21 cellular contexts compared by ENCODE assay signal in genomic region chr5:178542455-178542854, GRCh38. TPM values are rescaled to one million over a fixed set of nuclear protein-coding genes. Genes with fewer than 3 reads are reported as not detected.
A peak's percentile ranks its signal among the peaks of the same experiment; 100 is the strongest.
DNase-seq lines count a peak whose midpoint lies in the region; ATAC-seq and TF ChIP-seq lines count a peak whose summit lies in the region.
"Had no signal": no experiment of that assay in that cellular context is flagged by ENCODE, and none has a peak within 500 bp of the region (broad histone marks: within the 10 kb centered on the region; RNA-seq: fewer than 3 reads in every experiment).

No MANE protein-coding gene starts in this region.

- H3K36me3 ChIP-seq in cardiac muscle cell = no peaks in the 10 kb centered on the region
- H3K36me3 ChIP-seq: ascending aorta had no signal

- peaks cover 5% of the 10 kb centered on the region for H3K27me3 Mint-ChIP-seq in nephron (ENCODE audit: low read depth)

- no peaks in the 10 kb centered on the region for H3K36me3 Mint-ChIP-seq in nephron (ENCODE audit: low read depth)
- H3K36me3 Mint-ChIP-seq: CD8-positive, alpha-beta memory T cell had no signal

- H3K27ac Mint-ChIP-seq in nephron = peak overlapping the region; percentile 82 to 93 (median 92)
- H3K27ac Mint-ChIP-seq: activated CD8-positive, alpha-beta T cell treated with anti-CD3 and anti-CD28 coated beads, Interleukin-2, amount 10 ng/mL, durations not matched to agents 7 days and 5 days; CD8-positive, alpha-beta memory T cell had no signal

- DNase-seq in AG08395 (ENCODE audit: low spot score) (peak; percentile 60), cardiac muscle cell (ENCODE audit: low read depth in 1 of 2, low spot score in 1 of 2) (peak; percentile 79 to 83), DMS53 (lab: John Stamatoyannopoulos, UW) (no peak), DMS 273 treated with DMSO at 0.1 percent for 48 hours (lab: John Stamatoyannopoulos, UW) (no peak)
- no peak for DNase-seq in activated T-cell treated with anti-CD3 and anti-CD28 coated beads, Interleukin-2, amount 50 U/mL, for 1 hour
- DNase-seq: activated CD8-positive, alpha-beta T cell treated with anti-CD3 and anti-CD28 coated beads, Interleukin-2, amount 10 ng/mL, durations not matched to agents 7 days and 5 days; activated gamma-delta T cell; CD8-positive, alpha-beta memory T cell; effector CD4-positive, alpha-beta T cell; foreskin fibroblast; GDM1; Karpas-422; NCI-H1436; posterior cingulate gyrus; stimulated activated CD4-positive, alpha-beta T cell treated with anti-CD3 and anti-CD28 coated beads, Interleukin-15, amount 100 ng/mL, for 24 hours had no signal

- H3K4me3 Mint-ChIP-seq in nephron = no peak overlapping the region
- H3K4me3 Mint-ChIP-seq: activated CD8-positive, alpha-beta T cell treated with anti-CD3 and anti-CD28 coated beads, Interleukin-2, amount 10 ng/mL, durations not matched to agents 7 days and 5 days; CD8-positive, alpha-beta memory T cell had no signal

- H3K9me3 Mint-ChIP-seq in nephron = no peaks in the 10 kb centered on the region
- H3K9me3 Mint-ChIP-seq: CD8-positive, alpha-beta memory T cell had no signal

- peaks cover 41% of the 10 kb centered on the region for H3K4me1 Mint-ChIP-seq in nephron
- H3K4me1 Mint-ChIP-seq: CD8-positive, alpha-beta memory T cell had no signal

- no peak overlapping the region for H3K4me3 ChIP-seq in cardiac muscle cell
- H3K4me3 ChIP-seq: A549, ascending aorta had no signal

- H3K27ac ChIP-seq in VCaP (peak overlapping the region; percentile 27; the same call in 1 of the 2 replicates), cardiac muscle cell (peak overlapping the region; percentile 92)
- H3K27ac ChIP-seq: A549, ascending aorta had no signal

- TF ChIP-seq CTCF in VCaP (conservative IDR thresholded peaks at IDR 0.05) = no peak
- no peak for TF ChIP-seq CTCF in cardiac muscle cell (IDR thresholded peaks at IDR 0.05; ENCODE audit: low read depth, low read length)
- no peak for TF ChIP-seq CTCF in nephron (IDR thresholded peaks at IDR 0.05; ENCODE audit: unreplicated experiment in 3 of 3)

- H3K4me1 ChIP-seq in cardiac muscle cell (ENCODE audit: low read depth) = peaks cover 32% of the 10 kb centered on the region
- H3K4me1 ChIP-seq: A549 had no signal

- no peaks in the 10 kb centered on the region for H3K9me3 ChIP-seq in cardiac muscle cell (ENCODE audit: low read depth)
- H3K9me3 ChIP-seq: ascending aorta had no signal

- no peak for ATAC-seq in GM21786 (IDR thresholded peaks at IDR 0.05; ENCODE audit: unreplicated experiment)
- ATAC-seq: A549; activated CD8-positive, alpha-beta T cell treated with anti-CD3 and anti-CD28 coated beads, Interleukin-2, amount 10 ng/mL, durations not matched to agents 7 days and 5 days had no signal

- H3K27me3 ChIP-seq in cardiac muscle cell = no peaks in the 10 kb centered on the region
- H3K27me3 ChIP-seq: ascending aorta had no signal

RNA-seq across cellular contexts. Expression of gene COL23A1, which starts 47.7 kb away (rescaled TPM):
- total RNA-seq in cardiac muscle cell = 19.7 and 43.0 TPM in 2 replicates
- 28.9 and 47.0 TPM in 2 replicates for polyA plus RNA-seq in cardiac muscle cell
- total RNA-seq: SK-MEL-5 had no signal
- polyA plus RNA-seq: A549; CD8-positive, alpha-beta memory T cell had no signal

Comparison
In these comparisons a context has a peak if more than half of its experiments do, and no peak if none do; other contexts are left out.
1. DNase-seq: peak in AG08395 (single experiment) and cardiac muscle cell (2 of 2); none in DMS53 (single experiment), DMS 273 treated with DMSO at 0.1 percent for 48 hours (single experiment) and activated T-cell treated with anti-CD3 and anti-CD28 coated beads, Interleukin-2, amount 50 U/mL, for 1 hour (single experiment).